ENCODE assay signal across 8 cellular contexts in genomic region chr6:34115396-34116314, GRCh38. TPM values are rescaled to one million over a fixed set of nuclear protein-coding genes. Genes with fewer than 3 reads are reported as not detected.
DNase-seq lines count a peak whose midpoint lies in the region; ATAC-seq, FAIRE-seq and TF ChIP-seq lines count a peak whose summit lies in the region.

No MANE protein-coding gene starts in this region.

- H3K36me3 Mint-ChIP-seq in activated CD4-positive, alpha-beta T cell treated with anti-CD3 and anti-CD28 coated beads for 36 hours (ENCODE audit: low read depth), result no peaks in the 10 kb centered on the region
- H3K36me3 Mint-ChIP-seq in progenitor cell of endocrine pancreas (ENCODE audit: insufficient read depth), result no peaks in the 10 kb centered on the region

- no peaks in the 10 kb centered on the region for H3K9me3 ChIP-seq in OCI-LY7 (ENCODE audit: low read length)
- no peaks in the 10 kb centered on the region for H3K9me3 ChIP-seq in H1 (ENCODE audit: insufficient read depth in 2 of 2, low read depth in 1 of 2, low read length in 1 of 2)

- no peak overlapping the region for H2AK5ac ChIP-seq in H1 (ENCODE audit: low read depth, low read length)

- TF ChIP-seq RAD21 in H1 (IDR thresholded peaks at IDR 0.05 in 1 of 2, conservative IDR thresholded peaks at IDR 0.05 in 1 of 2; ENCODE audit: low read depth in 2 of 2, low read length in 2 of 2), result peak in 1 of 2 experiments; percentile 14; a peak in 1 of 4 replicates

- no peak overlapping the region for H2BK15ac ChIP-seq in H1 (ENCODE audit: low read length)

- H4K8ac ChIP-seq in H1 (ENCODE audit: extremely low read depth, insufficient read depth, low read length), result no peak overlapping the region

- DNase-seq in activated CD4-positive, alpha-beta T cell treated with anti-CD3 and anti-CD28 coated beads for 36 hours, result peak; percentile 51
- no peak for DNase-seq in activated CD4-positive, alpha-beta T cell treated with anti-CD3 and anti-CD28 coated beads for 1 hour
- DNase-seq in OCI-LY7 (ENCODE audit: low spot score) (peak; percentile 43), H1 (ENCODE audit: low read depth in 1 of 2, low spot score in 2 of 2) (peak in 1 of 2 experiments; percentile 85), progenitor cell of endocrine pancreas (ENCODE audit: low spot score, unreplicated experiment) (peak; percentile 67), kidney glomerular epithelial cell (lab: John Stamatoyannopoulos, UW) (no peak)
- DNase-seq in activated CD4-positive, CD25-positive, alpha-beta regulatory T cell treated with anti-CD3 and anti-CD28 coated beads, Interleukin-2, amount 50 U/mL, for 72 hours, result no peak

- H3K27me3 Mint-ChIP-seq in activated CD4-positive, alpha-beta T cell treated with anti-CD3 and anti-CD28 coated beads for 36 hours, result peaks cover 12% of the 10 kb centered on the region
- H3K27me3 Mint-ChIP-seq in progenitor cell of endocrine pancreas, result peaks cover 43% of the 10 kb centered on the region

- no peaks in the 10 kb centered on the region for H3K23me2 ChIP-seq in H1 (ENCODE audit: low read depth, low read length)

- no peak overlapping the region for H2BK120ac ChIP-seq in H1 (replicated peaks; ENCODE audit: low read depth, low read length)

- H3K4me3 Mint-ChIP-seq in activated CD4-positive, alpha-beta T cell treated with anti-CD3 and anti-CD28 coated beads for 36 hours, result no peak overlapping the region
- no peak overlapping the region for H3K4me3 Mint-ChIP-seq in progenitor cell of endocrine pancreas (ENCODE audit: low read depth)

- H3K4me1 Mint-ChIP-seq in activated CD4-positive, alpha-beta T cell treated with anti-CD3 and anti-CD28 coated beads for 36 hours, result no peaks in the 10 kb centered on the region
- H3K4me1 Mint-ChIP-seq in progenitor cell of endocrine pancreas (ENCODE audit: low read depth), result no peaks in the 10 kb centered on the region

- no peak overlapping the region for H3K23ac ChIP-seq in H1 (ENCODE audit: insufficient read length)

- H3K79me2 ChIP-seq in OCI-LY7 (ENCODE audit: insufficient read depth, low read depth, low read length) (no peaks in the 10 kb centered on the region), H1 (ENCODE audit: control insufficient read depth in 1 of 2, insufficient read depth in 2 of 2, low read length in 2 of 2) (no peaks in the 10 kb centered on the region)

- no peak overlapping the region for H3K18ac ChIP-seq in H1 (ENCODE audit: extremely low read depth, low read length)

- 86% methylated on average over 23 of the region's 23 CpGs; no CpG with 5 or more reads in 1 of the 2 experiments for WGBS in H1 (ENCODE audit: extremely low coverage in 1 of 2, insufficient coverage in 1 of 2, insufficient read length in 1 of 2, insufficient replicate concordance in 2 of 2, low coverage in 1 of 2, low lambda C conversion rate in 2 of 2, missing lambda C conversion rate in 1 of 2), 2 experiments

- no peak overlapping the region for H3K56ac ChIP-seq in H1 (replicated peaks; ENCODE audit: insufficient read length, low read depth, low read length)

- intact Hi-C loops in activated CD4-positive, alpha-beta T cell treated with anti-CD3 and anti-CD28 coated beads for 36 hours (cut with DNase I, micrococcal nuclease), result loop anchor here (1.0 kb wide), 1 partner anchor 17 kb away; no protein-coding TSS in a partner anchor
- intact Hi-C loops in OCI-LY7 (cut with micrococcal nuclease; ENCODE audit: unreplicated experiment), result no loop called here

- H4K91ac ChIP-seq in H1 (replicated peaks; ENCODE audit: insufficient read length, low read length), result no peak overlapping the region

- H3K9me3 Mint-ChIP-seq in activated CD4-positive, alpha-beta T cell treated with anti-CD3 and anti-CD28 coated beads for 36 hours (ENCODE audit: low read depth), result no peaks in the 10 kb centered on the region
- no peaks in the 10 kb centered on the region for H3K9me3 Mint-ChIP-seq in progenitor cell of endocrine pancreas (ENCODE audit: low read depth)

- H3K27ac ChIP-seq in OCI-LY7 (ENCODE audit: low read depth, low read length, poor library complexity, severe bottlenecking) (no peak overlapping the region), H1 (ENCODE audit: low read depth, low read length) (no peak overlapping the region)

- H3K36me3 ChIP-seq in OCI-LY7 (ENCODE audit: insufficient read depth, low read length) (no peaks in the 10 kb centered on the region), H1 (ENCODE audit: control insufficient read depth in 2 of 4, insufficient read depth in 4 of 4, low read length in 3 of 4) (no peaks in the 10 kb centered on the region)

- no TSS peak for BruUV-seq in OCI-LY7 (replicated peaks; lab: Mats Ljungman, UMichigan)

- no peaks in the 10 kb centered on the region for H3K9me2 ChIP-seq in OCI-LY7 (ENCODE audit: insufficient read depth, low read length)

- H2BK20ac ChIP-seq in H1 (ENCODE audit: low read length), result no peak overlapping the region

- H2AFZ ChIP-seq in OCI-LY7 (ENCODE audit: low read length), result no peak overlapping the region
- no peak overlapping the region for H2AFZ ChIP-seq in H1 (ENCODE audit: low read length)

- no peak overlapping the region for H4K5ac ChIP-seq in H1 (ENCODE audit: insufficient read length, low read depth, low read length)

- ATAC-seq in activated CD4-positive, alpha-beta T cell treated with anti-CD3 and anti-CD28 coated beads for 36 hours, result no peak
- ATAC-seq in activated CD4-positive, CD25-positive, alpha-beta regulatory T cell treated with anti-CD3 and anti-CD28 coated beads, Interleukin-2, amount 50 U/mL, for 24 hours, result no peak

- H4K20me1 ChIP-seq in OCI-LY7 (ENCODE audit: insufficient read depth, low read length) (no peaks in the 10 kb centered on the region), H1 (replicated peaks in 1 of 2; ENCODE audit: control insufficient read depth in 1 of 2, insufficient read depth in 2 of 2, low read length in 2 of 2) (peaks cover 4 to 12% of the 10 kb centered on the region in 2 experiments)

- H3K9ac ChIP-seq in H1 (replicated peaks in 1 of 4; ENCODE audit: extremely low read depth in 1 of 4, low read depth in 3 of 4, low read length in 3 of 4), result no peak overlapping the region

- POLR2A ChIA-PET in activated CD4-positive, alpha-beta T cell treated with anti-CD3 and anti-CD28 coated beads for 36 hours (lab: Charles Lee), result no interaction called here
- POLR2A ChIA-PET in OCI-LY7 (lab: Charles Lee) (interaction anchor here (0.5 kb wide), 1 partner anchor 121 kb away, joined by 3 read pairs; the partner anchor contains the start of gene HMGA1), H1 (lab: Charles Lee; ENCODE audit: partially characterized antibody) (interaction anchor here (0.7 to 2.2 kb wide), 3 partner anchors 13 to 15 kb away, joined by 3 to 9 read pairs (median 4); no protein-coding TSS in a partner anchor)

- no peak overlapping the region for H2BK12ac ChIP-seq in H1 (ENCODE audit: low read depth, low read length)

- CTCF ChIA-PET in activated CD4-positive, alpha-beta T cell treated with anti-CD3 and anti-CD28 coated beads for 36 hours (lab: Charles Lee), result no interaction called here
- CTCF ChIA-PET in OCI-LY7 (lab: Charles Lee; ENCODE audit: unreplicated experiment), result no interaction called here
- CTCF ChIA-PET in H1 (lab: Charles Lee; ENCODE audit: partially characterized antibody), result interaction anchor here (0.6 to 4.3 kb wide), 12 partner anchors 10 to 770 kb away, joined by 3 to 25 read pairs (median 4); partner anchors contain the start of gene GRM4

- no peaks in the 10 kb centered on the region for H3K27me3 ChIP-seq in H1 (replicated peaks in 1 of 4; ENCODE audit: control insufficient read depth in 3 of 4, extremely low read depth in 1 of 4, insufficient read depth in 3 of 4, low read length in 3 of 4)

- H3K4me2 ChIP-seq in OCI-LY7 (ENCODE audit: low read length), result no peak overlapping the region
- H3K4me2 ChIP-seq in H1 (ENCODE audit: insufficient read depth in 1 of 2, low read depth in 2 of 2, low read length in 2 of 2), result no peak overlapping the region

- TF ChIP-seq EP300 in H1 (IDR thresholded peaks at IDR 0.05; ENCODE audit: borderline replicate concordance in 1 of 2, low read depth in 2 of 2, low read length in 2 of 2), result no peak

- no peak overlapping the region for H3K27ac Mint-ChIP-seq in activated CD4-positive, alpha-beta T cell treated with anti-CD3 and anti-CD28 coated beads for 36 hours
- H3K27ac Mint-ChIP-seq in progenitor cell of endocrine pancreas, result no peak overlapping the region

- H3K79me1 ChIP-seq in H1 (ENCODE audit: low read depth, low read length), result peaks cover 6% of the 10 kb centered on the region

- no peak for FAIRE-seq in H1 (lab: Jason Lieb, UNC)

- H3K14ac ChIP-seq in H1 (ENCODE audit: insufficient read length), result no peak overlapping the region

- H3K4me3 ChIP-seq in OCI-LY7 (ENCODE audit: low read depth, low read length, poor library complexity, severe bottlenecking) (no peak overlapping the region), H1 (ENCODE audit: extremely low read depth in 1 of 4, insufficient read depth in 2 of 4, low read depth in 3 of 4, low read length in 4 of 4) (no peak overlapping the region)

- no peak overlapping the region for H3K4ac ChIP-seq in H1 (replicated peaks; ENCODE audit: insufficient read length, low read depth, low read length)

- no peak overlapping the region for H2BK5ac ChIP-seq in H1 (ENCODE audit: low read depth, low read length)

- TF ChIP-seq POLR2A in H1 (IDR thresholded peaks at IDR 0.05; ENCODE audit: control extremely low read depth in 1 of 2, low read depth in 2 of 2, low read length in 2 of 2), result no peak

- no peaks in the 10 kb centered on the region for H3K4me1 ChIP-seq in OCI-LY7 (ENCODE audit: insufficient read depth, low read length, poor library complexity, severe bottlenecking)
- no peaks in the 10 kb centered on the region; a peak in 1 of 7 replicates for H3K4me1 ChIP-seq in H1 (replicated peaks in 1 of 4; ENCODE audit: control insufficient read depth in 3 of 4, insufficient read depth in 4 of 4, low read length in 3 of 4)

- TF ChIP-seq CTCF in OCI-LY7 (conservative IDR thresholded peaks at IDR 0.05; ENCODE audit: low read length) (no peak), H1 (IDR thresholded peaks at IDR 0.05; ENCODE audit: control extremely low read depth in 1 of 3, insufficient read depth in 1 of 3, low read depth in 1 of 3, low read length in 3 of 3) (no peak), progenitor cell of endocrine pancreas (IDR thresholded peaks at IDR 0.05; ENCODE audit: unreplicated experiment) (no peak)

RNA-seq across cellular contexts. Expression of gene GRM4, which starts 30.2 kb away (rescaled TPM):
- total RNA-seq in activated CD4-positive, alpha-beta T cell treated with anti-CD3 and anti-CD28 coated beads for 36 hours, result under 1 TPM in 1 of 2 experiments, not detected in 1; 0.11 TPM
- 0.21 and 0.73 TPM in 2 replicates for total RNA-seq in OCI-LY7 (2014; rRNA removed; shearing (Covaris generic))
- total RNA-seq in OCI-LY7 (2022), result 0.85 and 1.3 TPM in 2 replicates
- total RNA-seq in H1 (2021; fragmentation: NEBNext Ultra II Directional; extraction: Animal tissue kit (Norgen Biotek cat#: 25700)), result 18.7 and 21.5 TPM in 2 replicates
- 19.6 and 24.2 TPM in 2 replicates for polyA plus RNA-seq in H1 (2011; rRNA removed)
- 9.2 TPM for polyA plus RNA-seq in H1 (2011; cell fraction: cytosol; rRNA removed)
- polyA plus RNA-seq in H1 (2011; cell fraction: nucleus; rRNA removed), result 32.8 TPM
- 9.0 to 19.1 TPM (median 15.6 TPM) in 4 replicates for polyA plus RNA-seq in H1 (2012, experiment 1 of 2)
- polyA plus RNA-seq in H1 (2012, experiment 2 of 2), result 9.6 TPM
- 27.2 TPM for polyA plus RNA-seq in H1 (2013, experiment 1 of 2)
- 27.6 TPM for polyA plus RNA-seq in H1 (2013, experiment 2 of 2)
- 15.4 and 22.9 TPM in 2 replicates for polyA minus RNA-seq in H1 (2011; rRNA and poly(A)+ RNA removed)
- 17.1 TPM for polyA minus RNA-seq in H1 (2011; cell fraction: cytosol; rRNA and poly(A)+ RNA removed)
- 16.3 TPM for polyA minus RNA-seq in H1 (2011; cell fraction: nucleus; rRNA and poly(A)+ RNA removed)
- 0.38 and 0.44 TPM in 2 replicates for total RNA-seq in progenitor cell of endocrine pancreas

Comparison
In these comparisons a context has a peak if more than half of its experiments do, and no peak if none do; other contexts are left out.
1. DNase-seq: peak in activated CD4-positive, alpha-beta T cell treated with anti-CD3 and anti-CD28 coated beads for 36 hours (single experiment), OCI-LY7 (single experiment) and progenitor cell of endocrine pancreas (single experiment); none in activated CD4-positive, alpha-beta T cell treated with anti-CD3 and anti-CD28 coated beads for 1 hour (single experiment), kidney glomerular epithelial cell (single experiment) and activated CD4-positive, CD25-positive, alpha-beta regulatory T cell treated with anti-CD3 and anti-CD28 coated beads, Interleukin-2, amount 50 U/mL, for 72 hours (single experiment).